8 cellular contexts compared by ENCODE assay signal in genomic region chr10:16816830-16817124, GRCh38. TPM values are rescaled to one million over a fixed set of nuclear protein-coding genes. Genes with fewer than 3 reads are reported as not detected.
A peak's percentile ranks its signal among the peaks of the same experiment; 100 is the strongest.
DNase-seq lines count a peak whose midpoint lies in the region; ATAC-seq and TF ChIP-seq lines count a peak whose summit lies in the region.

No MANE protein-coding gene starts in this region.

- H3K9me3 ChIP-seq in DND-41 (ENCODE audit: insufficient read depth, low read length, severe bottlenecking) (no peaks in the 10 kb centered on the region), SJCRH30 (replicated peaks) (no peaks in the 10 kb centered on the region), fibroblast of lung (ENCODE audit: control insufficient read depth, insufficient read depth, low read depth, low read length) (no peaks in the 10 kb centered on the region), trophoblast cell (ENCODE audit: insufficient read depth, low read depth, low read length) (no peaks in the 10 kb centered on the region)

- WGBS in trophoblast cell (ENCODE audit: extremely low coverage, insufficient coverage, insufficient read length) = no CpG with 5 or more reads among the region's 12 CpGs

- H3K4ac ChIP-seq in trophoblast cell (ENCODE audit: low read depth, low read length) = no peak overlapping the region

- H2BK120ac ChIP-seq in trophoblast cell (ENCODE audit: insufficient read depth, low read length, poor library complexity) = no peak overlapping the region

- in situ Hi-C loops in GM13976 (cut with MboI; ENCODE audit: low sequenced_read_pairs, unreplicated experiment) = loop anchor here (25.0 kb wide), 1 partner anchor 929 kb away; no protein-coding TSS in a partner anchor

- H3K27me3 ChIP-seq in DND-41 (ENCODE audit: insufficient read depth, low read length, poor library complexity) (no peaks in the 10 kb centered on the region), SJCRH30 (no peaks in the 10 kb centered on the region), fibroblast of lung (ENCODE audit: control insufficient read depth, insufficient read depth, low read length) (no peaks in the 10 kb centered on the region), trophoblast cell (ENCODE audit: insufficient read depth, low read length) (no peaks in the 10 kb centered on the region)

- peak overlapping the region; percentile 62 for H3K18ac ChIP-seq in trophoblast cell (ENCODE audit: low read length)

- no peak for TF ChIP-seq CTCF in DND-41 (IDR thresholded peaks at IDR 0.05; ENCODE audit: borderline replicate concordance, extremely low read depth, low read length, poor library complexity, severe bottlenecking)
- no peak for TF ChIP-seq CTCF in fibroblast of lung (conservative IDR thresholded peaks at IDR 0.05 in 1 of 2, IDR thresholded peaks at IDR 0.05 in 1 of 2; ENCODE audit: low read depth in 1 of 2, low read length in 2 of 2)
- no peak for TF ChIP-seq CTCF in GM13976 (IDR thresholded peaks at IDR 0.05; ENCODE audit: borderline replicate concordance, control extremely low read depth, extremely low read depth, insufficient read depth, missing control alignments)

- peak overlapping the region; percentile 78 for H4K8ac ChIP-seq in trophoblast cell (ENCODE audit: low read depth, low read length)

- H4K12ac ChIP-seq in trophoblast cell (ENCODE audit: low read depth, low read length) = peak overlapping the region; percentile 45

- no peak overlapping the region for H3K23ac ChIP-seq in trophoblast cell (ENCODE audit: low read length)

- H2BK5ac ChIP-seq in trophoblast cell (ENCODE audit: low read depth, low read length, poor library complexity) = peak overlapping the region; percentile 10

- H3K14ac ChIP-seq in trophoblast cell (ENCODE audit: low read length) = peak overlapping the region; percentile 26

- H3K79me1 ChIP-seq in trophoblast cell (ENCODE audit: low read length) = peaks cover 6% of the 10 kb centered on the region

- H2AK5ac ChIP-seq in trophoblast cell (ENCODE audit: low read length) = peak overlapping the region; percentile 19

- no peaks in the 10 kb centered on the region for H3K36me3 ChIP-seq in DND-41 (ENCODE audit: insufficient read depth, low read length)
- no peaks in the 10 kb centered on the region for H3K36me3 ChIP-seq in SJCRH30
- peaks cover 3% of the 10 kb centered on the region for H3K36me3 ChIP-seq in fibroblast of lung (ENCODE audit: control insufficient read depth, insufficient read depth, low read length)
- H3K36me3 ChIP-seq in trophoblast cell (ENCODE audit: control insufficient read depth in 1 of 2, insufficient read depth in 2 of 2, low read length in 2 of 2) = no peaks in the 10 kb centered on the region

- peak overlapping the region; percentile 12 for H4K91ac ChIP-seq in trophoblast cell (ENCODE audit: low read depth, low read length)

- H2AFZ ChIP-seq in DND-41 (ENCODE audit: low read depth, low read length) (peak overlapping the region; percentile 91), fibroblast of lung (ENCODE audit: low read length) (peak overlapping the region; percentile 94), trophoblast cell (ENCODE audit: insufficient read depth, low read length, poor library complexity) (peak overlapping the region; percentile 39)

- no peak overlapping the region for H2BK12ac ChIP-seq in trophoblast cell (ENCODE audit: low read length)

- H3K4me1 ChIP-seq in DND-41 (ENCODE audit: insufficient read depth, low read length) = peaks cover 37% of the 10 kb centered on the region
- H3K4me1 ChIP-seq in SJCRH30 = no peaks in the 10 kb centered on the region
- H3K4me1 ChIP-seq in fibroblast of lung (ENCODE audit: control insufficient read depth, extremely low read depth, insufficient read depth, low read length) = peaks cover 7% of the 10 kb centered on the region
- peaks cover 8 to 13% of the 10 kb centered on the region in 2 experiments for H3K4me1 ChIP-seq in trophoblast cell (ENCODE audit: control insufficient read depth in 1 of 2, insufficient read depth in 2 of 2, low read length in 2 of 2)

- H4K20me1 ChIP-seq in DND-41 (ENCODE audit: insufficient read depth, low read length) (no peaks in the 10 kb centered on the region), fibroblast of lung (ENCODE audit: control insufficient read depth, extremely low read depth, insufficient read depth, low read length) (no peaks in the 10 kb centered on the region)

- peak overlapping the region; percentile 70 for H3K27ac ChIP-seq in DND-41 (ENCODE audit: low read length)
- H3K27ac ChIP-seq in SJCRH30 = peak overlapping the region; percentile 19; the same call in 1 of the 2 replicates
- peak overlapping the region; percentile 77 for H3K27ac ChIP-seq in fibroblast of lung (ENCODE audit: insufficient read depth, low read length)
- H3K27ac ChIP-seq in trophoblast cell (ENCODE audit: low read depth, low read length) = peak overlapping the region; percentile 26

- H3K79me2 ChIP-seq in DND-41 (ENCODE audit: insufficient read depth, low read length) = peaks cover 28% of the 10 kb centered on the region
- peaks cover 43% of the 10 kb centered on the region for H3K79me2 ChIP-seq in fibroblast of lung (ENCODE audit: control insufficient read depth, insufficient read depth, low read length)
- H3K79me2 ChIP-seq in trophoblast cell (ENCODE audit: control insufficient read depth, insufficient read depth, low read length, poor library complexity) = peaks cover 5% of the 10 kb centered on the region

- H3K4me3 ChIP-seq in DND-41 (ENCODE audit: low read depth in 1 of 2, low read length in 2 of 2) (peak overlapping the region; percentile 28 to 80; a peak in 3 of 4 replicates), SJCRH30 (peak overlapping the region; percentile 60), fibroblast of lung (replicated peaks in 1 of 4; ENCODE audit: control extremely low read depth in 1 of 4, insufficient read depth in 1 of 4, low read depth in 3 of 4, low read length in 4 of 4) (peak overlapping the region; percentile 76 to 89 (median 86)), trophoblast cell (ENCODE audit: low read depth, low read length) (peak overlapping the region; percentile 96)

- H3K4me2 ChIP-seq in DND-41 (ENCODE audit: insufficient read depth, low read length) (peak overlapping the region; percentile 71), fibroblast of lung (ENCODE audit: extremely low read depth, insufficient read depth, low read length) (peak overlapping the region; percentile 99), trophoblast cell (ENCODE audit: low read length) (peak overlapping the region; percentile 91)

- DNase-seq in DND-41 = no peak
- DNase-seq in SJCRH30 = no peak
- no peak for DNase-seq in fibroblast of lung (ENCODE audit: low read depth in 2 of 2)
- DNase-seq in trophoblast cell = peak; percentile 14 to 42
- no peak for DNase-seq in NCI-H69 (lab: John Stamatoyannopoulos, UW)
- DNase-seq in GM13976 (ENCODE audit: low spot score) = no peak
- no peak for DNase-seq in NCI-H1436 (lab: John Stamatoyannopoulos, UW)
- no peak for DNase-seq in activated CD4-positive, alpha-beta T cell treated with anti-CD3 and anti-CD28 coated beads for 1 hour

- H3K9ac ChIP-seq in DND-41 (ENCODE audit: low read depth, low read length) (peak overlapping the region; percentile 56), fibroblast of lung (ENCODE audit: insufficient read depth, low read length) (peak overlapping the region; percentile 71), trophoblast cell (ENCODE audit: low read length) (peak overlapping the region; percentile 84)

- no peak for ATAC-seq in DND-41 (ENCODE audit: insufficient read depth, low read depth)

RNA-seq across cellular contexts. Expression of gene RSU1, which starts 0.4 kb away (rescaled TPM):
- total RNA-seq in SJCRH30 (2014; rRNA removed; shearing (Covaris generic)) = 23.3 and 28.4 TPM in 2 replicates
- 28.5 and 46.9 TPM in 2 replicates for total RNA-seq in fibroblast of lung
- 229 and 252 TPM in 2 replicates for polyA plus RNA-seq in fibroblast of lung
- 115 and 137 TPM in 2 replicates for polyA plus RNA-seq in fibroblast of lung (2012)
- polyA minus RNA-seq in fibroblast of lung (ENCODE audit: low replicate concordance) = 48.3 and 51.1 TPM in 2 replicates
- polyA plus RNA-seq in trophoblast cell (2013) = 98.7 and 101 TPM in 2 replicates

Comparison
In these comparisons a context has a peak if more than half of its experiments do, and no peak if none do; other contexts are left out.
1. DNase-seq: peak in trophoblast cell (2 of 2); none in DND-41 (single experiment), SJCRH30 (0 of 2), fibroblast of lung (0 of 2), NCI-H69 (single experiment), GM13976 (single experiment), NCI-H1436 (single experiment) and activated CD4-positive, alpha-beta T cell treated with anti-CD3 and anti-CD28 coated beads for 1 hour (single experiment).
2. H2AFZ ChIP-seq: peak in every context shown above with its lines; median percentile 94 in fibroblast of lung; 91 in DND-41; 39 in trophoblast cell.
3. H3K27ac ChIP-seq: peak in every context shown above with its lines; median percentile 77 in fibroblast of lung; 70 in DND-41; 26 in trophoblast cell; 19 in SJCRH30.
4. Peak in every context shown above with its lines, with median percentiles within 50 percentile points of each other: H3K4me2 ChIP-seq, H3K4me3 ChIP-seq and H3K9ac ChIP-seq.